In genomic region chr17:80224683-80225082, GRCh38 we compare ENCODE assay signal across 24 cellular contexts. TPM values are rescaled to one million over a fixed set of nuclear protein-coding genes. Genes with fewer than 3 reads are reported as not detected.
DNase-seq lines count a peak whose midpoint lies in the region; ATAC-seq and TF ChIP-seq lines count a peak whose summit lies in the region.
"Had no signal": no experiment of that assay in that cellular context is flagged by ENCODE, and none has a peak within 500 bp of the region (broad histone marks: within the 10 kb centered on the region; RNA-seq: fewer than 3 reads in every experiment).

No MANE protein-coding gene starts in this region.

- H3K4me1 ChIP-seq in right cardiac atrium (ENCODE audit: control insufficient read depth, insufficient read depth, low read length) (no peaks in the 10 kb centered on the region), mesendoderm (ENCODE audit: control insufficient read depth, low read depth, low read length) (peaks cover 3% of the 10 kb centered on the region)

- intact Hi-C loops in right cardiac atrium (cut with DNase I) (no loop called here), cardiac septum (cut with DNase I) (no loop called here)

- WGBS in right cardiac atrium: 89% methylated on average over 6 of the region's 6 CpGs
- no CpG with 5 or more reads among the region's 6 CpGs for WGBS in mesendoderm (ENCODE audit: extremely low coverage, insufficient coverage, low lambda C conversion rate)

- no peak overlapping the region for H3K4me3 Mint-ChIP-seq in WTC11
- H3K4me3 Mint-ChIP-seq: CD4-positive, alpha-beta T cell had no signal

- H3K56ac ChIP-seq in mesendoderm (ENCODE audit: low read length): no peak overlapping the region

- H3K4me3 ChIP-seq in right cardiac atrium (ENCODE audit: low read length) (no peak overlapping the region), mesendoderm (ENCODE audit: low read length) (no peak overlapping the region)
- H3K4me3 ChIP-seq: BLaER1, K562 had no signal

- no peak overlapping the region for H4K5ac ChIP-seq in mesendoderm (ENCODE audit: low read length)

- H3K23ac ChIP-seq in mesendoderm (ENCODE audit: low read length): no peak overlapping the region

- H3K27ac ChIP-seq in right cardiac atrium (ENCODE audit: low read length): no peak overlapping the region
- H3K27ac ChIP-seq in mesendoderm (ENCODE audit: low read depth, low read length): no peak overlapping the region
- H3K27ac ChIP-seq: BLaER1 had no signal

- no peaks in the 10 kb centered on the region for H3K9me3 Mint-ChIP-seq in WTC11
- H3K9me3 Mint-ChIP-seq: CD4-positive, alpha-beta T cell had no signal

- TF ChIP-seq CTCF in WTC11 (IDR thresholded peaks at IDR 0.05): no peak

- H3K4me1 Mint-ChIP-seq in WTC11: peaks cover 23% of the 10 kb centered on the region

- no peak overlapping the region for H2BK15ac ChIP-seq in mesendoderm (replicated peaks; ENCODE audit: low read depth)

- H3K79me2 ChIP-seq in mesendoderm (ENCODE audit: control insufficient read depth, insufficient read depth, low read length): peaks cover 2% of the 10 kb centered on the region

- DNase-seq in right cardiac atrium (peak in 2 of 3 donors; percentile 24 to 39), cardiac septum (ENCODE audit: low spot score) (no peak), WTC11 (ENCODE audit: low spot score) (peak; percentile 40), mesendoderm (peak; percentile 29), anterior cingulate cortex (lab: John Stamatoyannopoulos, UW) (no peak), C1 segment of cervical spinal cord (lab: John Stamatoyannopoulos, UW) (no peak)
- DNase-seq: CD4-positive, alpha-beta T cell; DMS53; Kasumi-1; NCI-H1092 treated with DMSO at 0.1 percent for 48 hours; NCI-H1436; NCI-H187 treated with DMSO at 0.1 percent for 48 hours; NCI-H2107; NCI-H446; NCI-H526; NCI-H82; NK-92 treated with Interleukin-12 subunit alpha and Interleukin-12 subunit beta, amount 100 ng/mL, for 24 hours; PC-3; SHP77 had no signal

- H3K4me2 ChIP-seq in mesendoderm (ENCODE audit: low read length): no peak overlapping the region

- peaks cover 4% of the 10 kb centered on the region; the same call in 1 of the 2 replicates for H3K36me3 Mint-ChIP-seq in WTC11

- no peak overlapping the region for H4K8ac ChIP-seq in mesendoderm (ENCODE audit: low read depth, low read length)

- POLR2A ChIA-PET in WTC11 (lab: Charles Lee): no interaction called here

- no peaks in the 10 kb centered on the region for H3K9me3 ChIP-seq in right cardiac atrium (ENCODE audit: control insufficient read depth, low read length)
- H3K9me3 ChIP-seq: BLaER1 had no signal

- ATAC-seq in right cardiac atrium (no peak), WTC11 (no peak; the same call in 1 of the 2 replicates), GM19397 (IDR thresholded peaks at IDR 0.05; ENCODE audit: unreplicated experiment) (no peak)
- ATAC-seq: K562, PC-3 had no signal

- no peaks in the 10 kb centered on the region for H3K36me3 ChIP-seq in mesendoderm (ENCODE audit: control insufficient read depth, insufficient read depth, low read length)
- H3K36me3 ChIP-seq: BLaER1 had no signal

- no peak overlapping the region for H3K27ac Mint-ChIP-seq in WTC11
- H3K27ac Mint-ChIP-seq: CD4-positive, alpha-beta T cell had no signal

- CTCF ChIA-PET in WTC11 (lab: Charles Lee): interaction anchor here (2.5 kb wide), 1 partner anchor 123 kb away, joined by 9 read pairs; the partner anchor contains the start of gene GAA

- H2BK5ac ChIP-seq in mesendoderm (ENCODE audit: low read length): no peak overlapping the region

- no peaks in the 10 kb centered on the region for H3K27me3 Mint-ChIP-seq in WTC11 (ENCODE audit: low read depth)
- H3K27me3 Mint-ChIP-seq: CD4-positive, alpha-beta T cell had no signal

- H2BK120ac ChIP-seq in mesendoderm (ENCODE audit: low read depth, low read length): no peak overlapping the region

- no peaks in the 10 kb centered on the region for H3K79me1 ChIP-seq in mesendoderm (ENCODE audit: low read length)

- H3K9ac ChIP-seq in mesendoderm (ENCODE audit: low read length): no peak overlapping the region
- H3K9ac ChIP-seq: BLaER1 had no signal

- H3K4ac ChIP-seq in mesendoderm (ENCODE audit: low read depth, low read length): no peak overlapping the region

- H3K27me3 ChIP-seq in right cardiac atrium (ENCODE audit: control insufficient read depth, insufficient read depth) (no peaks in the 10 kb centered on the region), mesendoderm (ENCODE audit: insufficient read depth, low read length, poor library complexity) (no peaks in the 10 kb centered on the region)

- H3K18ac ChIP-seq in mesendoderm (ENCODE audit: low read length): no peak overlapping the region

- H2AK5ac ChIP-seq in mesendoderm (ENCODE audit: low read length): no peak overlapping the region

TF ChIP-seq in WTC11, 78 proteins besides CTCF, POLR2A, EP300 and RAD21 (continues in another document):
- TF ChIP-seq AFF4 (CRISPR knock-in tag; IDR thresholded peaks at IDR 0.05; ENCODE audit: borderline replicate concordance) (no peak), ZNF138 (CRISPR knock-in tag; conservative IDR thresholded peaks at IDR 0.05) (no peak), KAT7 (CRISPR knock-in tag; IDR thresholded peaks at IDR 0.05; ENCODE audit: borderline replicate concordance) (no peak), CREM (CRISPR knock-in tag; IDR thresholded peaks at IDR 0.05) (no peak), TCF7 (CRISPR knock-in tag; IDR thresholded peaks at IDR 0.05; ENCODE audit: low read depth) (no peak), NFE2L1 (CRISPR knock-in tag; IDR thresholded peaks at IDR 0.05) (no peak), USF2 (CRISPR knock-in tag; IDR thresholded peaks at IDR 0.05) (no peak), ZNF512 (CRISPR knock-in tag; IDR thresholded peaks at IDR 0.05; ENCODE audit: borderline replicate concordance) (no peak), MXD4 (CRISPR knock-in tag; IDR thresholded peaks at IDR 0.05; ENCODE audit: borderline replicate concordance) (no peak), ELF4 (CRISPR knock-in tag; IDR thresholded peaks at IDR 0.05; ENCODE audit: low read depth) (no peak)

RNA-seq across cellular contexts. Expression of gene SLC26A11, which starts 4.5 kb away (rescaled TPM):
- total RNA-seq in right cardiac atrium (1 to 10 TPM; 5.3 to 7.8 (median 6.8) TPM), cardiac septum (8.3 TPM), WTC11 (2021) (19.1 to 26.4 TPM (median 23.5 TPM) in 3 replicates)
- polyA plus RNA-seq in right cardiac atrium: 4.4 TPM
- polyA plus RNA-seq in mesendoderm (2013, experiment 1 of 2): 7.9 TPM
- polyA plus RNA-seq in mesendoderm (2013, experiment 2 of 2): 7.1 TPM

RNA-seq across cellular contexts. Expression of gene SGSH, which starts 4.5 kb away (rescaled TPM):
- total RNA-seq in right cardiac atrium: 10 to 100 TPM; 16.6 to 23.4 (median 19.9) TPM
- 13.0 TPM for polyA plus RNA-seq in right cardiac atrium
- total RNA-seq in cardiac septum: 21.4 TPM
- total RNA-seq in WTC11 (2021): 22.0 to 27.7 TPM (median 22.0 TPM) in 3 replicates
- polyA plus RNA-seq in mesendoderm (2013, experiment 1 of 2): 7.2 TPM
- 7.0 TPM for polyA plus RNA-seq in mesendoderm (2013, experiment 2 of 2)

RNA-seq across cellular contexts. Expression of gene RNF213, which starts 36.0 kb away (rescaled TPM):
- total RNA-seq in right cardiac atrium (10 to 100 TPM; 36.3 to 49.7 (median 43.9) TPM), cardiac septum (46.4 TPM), WTC11 (2021) (70.3 to 72.6 TPM (median 70.5 TPM) in 3 replicates)
- polyA plus RNA-seq in right cardiac atrium: 28.7 TPM
- 6.6 TPM for polyA plus RNA-seq in mesendoderm (2013, experiment 1 of 2)
- polyA plus RNA-seq in mesendoderm (2013, experiment 2 of 2): 6.6 TPM

RNA-seq across cellular contexts. Expression of gene CARD14, which starts 54.9 kb away (rescaled TPM):
- under 1 TPM in 2 of 4 donors, not detected in 2; 0.14 to 0.20 TPM for total RNA-seq in right cardiac atrium
- polyA plus RNA-seq in right cardiac atrium: 0.05 TPM
- total RNA-seq in cardiac septum: not detected
- total RNA-seq in WTC11 (2021): 0.18 to 0.83 TPM (median 0.25 TPM) in 3 replicates
- 0.13 TPM for polyA plus RNA-seq in mesendoderm (2013, experiment 1 of 2)
- polyA plus RNA-seq in mesendoderm (2013, experiment 2 of 2): 0.03 TPM
- total RNA-seq: CD4-positive, alpha-beta T cell; Daoy; K562 had no signal
- polyA plus RNA-seq: AG04450, K562 had no signal

Comparison
In these comparisons a context has a peak if more than half of its experiments do, and no peak if none do; other contexts are left out.
1. DNase-seq: peak in right cardiac atrium (2 of 3), WTC11 (single experiment) and mesendoderm (single experiment); none in cardiac septum (single experiment), anterior cingulate cortex (0 of 58) and C1 segment of cervical spinal cord (0 of 14).